14 cellular contexts compared by ENCODE assay signal in genomic region chr20:14951105-14951504, GRCh38.
DNase-seq lines count a peak whose midpoint lies in the region; ATAC-seq lines count a peak whose summit lies in the region.
"Had no signal": no experiment of that assay in that cellular context is flagged by ENCODE, and none has a peak within 500 bp of the region (broad histone marks: within the 10 kb centered on the region; RNA-seq: fewer than 3 reads in every experiment).

No MANE protein-coding gene starts in this region.

- H3K4ac ChIP-seq in neuronal stem cell (ENCODE audit: low read length) = no peak overlapping the region

- H3K36me3 ChIP-seq in HUES48 (ENCODE audit: control insufficient read depth, insufficient read depth, low read length) = no peaks in the 10 kb centered on the region
- no peaks in the 10 kb centered on the region for H3K36me3 ChIP-seq in neuronal stem cell (replicated peaks in 1 of 2; ENCODE audit: control insufficient read depth in 2 of 2, insufficient read depth in 2 of 2, low read length in 2 of 2)
- H3K36me3 ChIP-seq: adrenal gland, tibial artery had no signal

- peak overlapping the region; percentile 32 for H3K27ac ChIP-seq in HUES48 (ENCODE audit: low read depth, low read length)
- H3K27ac ChIP-seq in neuronal stem cell (replicated peaks; ENCODE audit: low read length) = no peak overlapping the region
- H3K27ac ChIP-seq: tibial artery had no signal

- no peak overlapping the region for H4K91ac ChIP-seq in neuronal stem cell (ENCODE audit: low read depth, low read length, poor library complexity)

- H3K9me3 Mint-ChIP-seq in immature natural killer cell = peaks cover 0 to 17% (median 8%) of the 10 kb centered on the region in 6 donors

- no peaks in the 10 kb centered on the region for H3K27me3 ChIP-seq in HUES48 (ENCODE audit: control insufficient read depth, insufficient read depth, low read length)
- no peaks in the 10 kb centered on the region for H3K27me3 ChIP-seq in neuronal stem cell (ENCODE audit: control insufficient read depth in 3 of 3, insufficient read depth in 3 of 3, low read depth in 1 of 3, low read length in 3 of 3)
- H3K27me3 ChIP-seq: adrenal gland, tibial artery had no signal

- H2BK5ac ChIP-seq in neuronal stem cell (ENCODE audit: low read length) = no peak overlapping the region

- no peak overlapping the region for H3K9ac ChIP-seq in HUES48 (ENCODE audit: low read depth, low read length)
- H3K9ac ChIP-seq in neuronal stem cell (ENCODE audit: low read depth, low read length, poor library complexity) = no peak overlapping the region

- H3K4me1 Mint-ChIP-seq in immature natural killer cell = no peaks in the 10 kb centered on the region
- H3K4me1 Mint-ChIP-seq: activated CD8-positive, alpha-beta memory T cell treated with anti-CD3 and anti-CD28 coated beads, Interleukin-2, amount 10 ng/mL, durations not matched to agents 7 days and 5 days had no signal

- no peak overlapping the region for H2AK5ac ChIP-seq in neuronal stem cell (ENCODE audit: low read depth, low read length)

- H3K23ac ChIP-seq in neuronal stem cell (ENCODE audit: low read depth, low read length, poor library complexity) = no peak overlapping the region

- no peak overlapping the region for H2BK120ac ChIP-seq in neuronal stem cell (ENCODE audit: low read depth, low read length)

- no peaks in the 10 kb centered on the region for H3K79me1 ChIP-seq in neuronal stem cell (ENCODE audit: low read depth, low read length)

- H4K8ac ChIP-seq in neuronal stem cell (ENCODE audit: low read depth, low read length) = no peak overlapping the region

- H3K36me3 Mint-ChIP-seq in immature natural killer cell = no peaks in the 10 kb centered on the region
- H3K36me3 Mint-ChIP-seq: activated CD8-positive, alpha-beta memory T cell treated with anti-CD3 and anti-CD28 coated beads, Interleukin-2, amount 10 ng/mL, durations not matched to agents 7 days and 5 days had no signal

- H3K27ac Mint-ChIP-seq in immature natural killer cell = no peak overlapping the region
- H3K27ac Mint-ChIP-seq: activated CD8-positive, alpha-beta memory T cell treated with anti-CD3 and anti-CD28 coated beads, Interleukin-2, amount 10 ng/mL, durations not matched to agents 7 days and 5 days had no signal

- H3K18ac ChIP-seq in neuronal stem cell (ENCODE audit: low read length) = no peak overlapping the region

- ATAC-seq in GM18907 (IDR thresholded peaks at IDR 0.05; ENCODE audit: unreplicated experiment) = peak; percentile 75
- peak; percentile 67 for ATAC-seq in HG02588 (IDR thresholded peaks at IDR 0.05; ENCODE audit: unreplicated experiment)
- no peak for ATAC-seq in left colon
- ATAC-seq in Right ventricle myocardium inferior = no peak
- ATAC-seq: activated CD8-positive, alpha-beta memory T cell treated with anti-CD3 and anti-CD28 coated beads, Interleukin-2, amount 10 ng/mL, durations not matched to agents 7 days and 5 days had no signal

- H3K27me3 Mint-ChIP-seq in immature natural killer cell (ENCODE audit: low read depth in 3 of 3) = no peaks in the 10 kb centered on the region
- H3K27me3 Mint-ChIP-seq: activated CD8-positive, alpha-beta memory T cell treated with anti-CD3 and anti-CD28 coated beads, Interleukin-2, amount 10 ng/mL, durations not matched to agents 7 days and 5 days had no signal

- no CpG with 5 or more reads among the region's 1 CpG for WGBS in neuronal stem cell (ENCODE audit: extremely low coverage in 2 of 2, insufficient read length in 2 of 2, insufficient replicate concordance in 1 of 2), 2 donors

- DNase-seq in neuronal stem cell (ENCODE audit: low spot score) (no peak), left colon (no peak), Right ventricle myocardium inferior (ENCODE audit: missing footprints) (no peak), SK-N-DZ (ENCODE audit: low spot score) (no peak), immature natural killer cell (no peak)
- DNase-seq: activated CD8-positive, alpha-beta memory T cell treated with anti-CD3 and anti-CD28 coated beads, Interleukin-2, amount 10 ng/mL, durations not matched to agents 7 days and 5 days; NCI-H1105 treated with DMSO at 0.1 percent for 48 hours; NK-92 treated with Interleukin-12 subunit alpha and Interleukin-12 subunit beta, amount 100 ng/mL, for 24 hours; T-helper 2 cell; tibial artery had no signal

- intact Hi-C loops in left colon (cut with DNase I, micrococcal nuclease) (no loop called here), Right ventricle myocardium inferior (cut with DNase I) (no loop called here)

- peaks cover 39% of the 10 kb centered on the region for H3K4me1 ChIP-seq in HUES48 (ENCODE audit: control insufficient read depth, insufficient read depth, low read length)
- peaks cover 6 to 7% of the 10 kb centered on the region in 2 donors for H3K4me1 ChIP-seq in neuronal stem cell (ENCODE audit: control insufficient read depth in 2 of 2, insufficient read depth in 1 of 2, low read depth in 1 of 2, low read length in 2 of 2)

- H2BK15ac ChIP-seq in neuronal stem cell (ENCODE audit: low read length) = no peak overlapping the region

- H3K4me3 ChIP-seq in HUES48 (ENCODE audit: low read depth, low read length) (no peak overlapping the region), neuronal stem cell (ENCODE audit: low read length in 2 of 2) (no peak overlapping the region)
- H3K4me3 ChIP-seq: adrenal gland, tibial artery had no signal

- H3K14ac ChIP-seq in neuronal stem cell (ENCODE audit: low read length) = no peak overlapping the region

- H3K9me3 ChIP-seq in HUES48 (ENCODE audit: control insufficient read depth, insufficient read depth, low read length) (no peaks in the 10 kb centered on the region), neuronal stem cell (replicated peaks in 1 of 2; ENCODE audit: control insufficient read depth in 2 of 2, insufficient read depth in 1 of 2, low read depth in 1 of 2, low read length in 2 of 2) (no peaks in the 10 kb centered on the region)
- H3K9me3 ChIP-seq: adrenal gland, tibial artery had no signal

- H3K4me3 Mint-ChIP-seq in immature natural killer cell = no peak overlapping the region
- H3K4me3 Mint-ChIP-seq: activated CD8-positive, alpha-beta memory T cell treated with anti-CD3 and anti-CD28 coated beads, Interleukin-2, amount 10 ng/mL, durations not matched to agents 7 days and 5 days had no signal

- no peak overlapping the region for H3K4me2 ChIP-seq in neuronal stem cell (ENCODE audit: insufficient read depth, low read length, poor library complexity, severe bottlenecking)

- no peak overlapping the region for H2BK12ac ChIP-seq in neuronal stem cell (ENCODE audit: low read length)

- peak overlapping the region; percentile 37 for H2AFZ ChIP-seq in neuronal stem cell (ENCODE audit: low read length)

Comparison
In these comparisons a context has a peak if more than half of its experiments do, and no peak if none do; other contexts are left out.
1. ATAC-seq: peak in GM18907 (single experiment) and HG02588 (single experiment); none in left colon (single experiment) and Right ventricle myocardium inferior (single experiment).